ENCODE assay signal across 16 cellular contexts in the genomic region with DNA sequence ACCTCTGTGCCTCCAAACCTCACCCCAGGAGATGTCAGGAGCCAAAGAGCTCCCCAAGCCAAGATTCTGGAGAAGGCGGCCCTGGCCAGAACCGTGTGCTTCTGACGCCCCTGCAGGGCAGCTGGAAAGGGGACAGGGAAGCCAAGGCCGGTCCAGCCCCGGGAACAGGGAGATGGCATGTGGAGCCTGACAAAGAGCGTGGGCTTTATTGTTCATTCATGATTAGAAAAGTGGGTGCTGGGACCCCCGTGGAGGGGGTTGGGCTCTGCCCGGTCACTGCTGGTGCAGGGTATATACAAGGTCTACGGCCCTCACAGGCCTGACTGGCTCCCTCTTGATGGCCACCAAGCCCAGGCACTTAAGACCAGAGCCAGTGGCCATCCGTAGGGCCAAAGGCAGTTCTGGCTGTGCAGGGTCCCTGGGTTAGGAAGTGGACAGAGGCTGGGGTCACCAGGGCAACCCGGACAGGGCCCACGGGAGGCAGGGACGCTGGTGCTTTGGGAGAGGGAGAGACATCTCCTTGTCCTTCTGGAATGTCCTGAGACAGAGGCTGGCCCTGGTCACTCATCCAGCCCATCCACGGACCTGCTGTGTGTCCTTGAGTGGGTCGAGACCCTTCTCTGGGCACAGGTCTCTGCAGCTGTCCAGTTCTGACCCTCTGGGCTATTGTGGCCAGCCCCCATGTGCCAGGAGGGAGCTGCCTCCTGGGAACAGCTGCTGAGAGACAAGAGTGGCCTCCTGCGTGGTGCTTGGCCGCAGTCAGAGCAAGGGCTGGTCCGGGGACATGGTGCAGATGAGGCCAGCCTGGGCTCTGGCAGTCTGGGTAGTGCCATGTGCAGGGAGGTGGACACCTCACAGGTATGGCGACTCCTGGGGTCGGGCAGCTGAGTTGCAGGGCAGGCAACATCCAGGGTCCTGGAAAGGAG. TPM values are rescaled to one million over a fixed set of nuclear protein-coding genes. Genes with fewer than 3 reads are reported as not detected.
DNase-seq lines count a peak whose midpoint lies in the region; ATAC-seq, FAIRE-seq and TF ChIP-seq lines count a peak whose summit lies in the region.
"Had no signal": no experiment of that assay in that cellular context is flagged by ENCODE, and none has a peak within 500 bp of the region (broad histone marks: within the 10 kb centered on the region; RNA-seq: fewer than 3 reads in every experiment).

No MANE protein-coding gene starts in this region.

- intact Hi-C loops in CD4-positive, alpha-beta T cell (cut with DNase I, micrococcal nuclease), result no loop called here
- intact Hi-C loops in right cardiac atrium (cut with DNase I) (no loop called here), spleen (cut with DNase I; ENCODE audit: low total_unique reads) (no loop called here)

- H3K9me3 Mint-ChIP-seq in CD4-positive, alpha-beta T cell, result no peaks in the 10 kb centered on the region

- H3K36me3 ChIP-seq in spleen, result peaks cover 0 to 64% (median 28%) of the 10 kb centered on the region in 6 donors

- CTCF ChIA-PET in CD4-positive, alpha-beta T cell (lab: Charles Lee), result no interaction called here
- CTCF ChIA-PET in RWPE1 (lab: Yijun Ruan, JAX), result interaction anchor here (0.8 to 2.7 kb wide), 3 partner anchors 12 to 117 kb away, joined by 3 to 18 read pairs (median 6); no protein-coding TSS in a partner anchor

- no peaks in the 10 kb centered on the region for H3K27me3 ChIP-seq in CD4-positive, alpha-beta T cell (ENCODE audit: control insufficient read depth, insufficient read depth, low read length)
- no peaks in the 10 kb centered on the region for H3K27me3 ChIP-seq in right cardiac atrium (ENCODE audit: control insufficient read depth, insufficient read depth)
- no peaks in the 10 kb centered on the region for H3K27me3 ChIP-seq in spleen (replicated peaks in 1 of 7)
- H3K27me3 ChIP-seq: body of pancreas, hepatocyte had no signal

- TF ChIP-seq POLR2A in spleen (IDR thresholded peaks at IDR 0.05), result no peak

- H3K4me1 ChIP-seq in right cardiac atrium (ENCODE audit: control insufficient read depth, insufficient read depth, low read length) (peaks cover 4% of the 10 kb centered on the region), spleen (peaks cover 24 to 99% (median 59%) of the 10 kb centered on the region in 6 donors)

- ATAC-seq in CD4-positive, alpha-beta T cell (ENCODE audit: poor library complexity), result no peak
- ATAC-seq in right cardiac atrium (no peak), HG03159 (IDR thresholded peaks at IDR 0.05; ENCODE audit: unreplicated experiment) (no peak)
- ATAC-seq: body of pancreas; psoas muscle; stimulated activated naive CD8-positive, alpha-beta T cell treated with anti-CD3 and anti-CD28 coated beads, Interleukin-15, Interleukin-2, amounts not matched to agents 100 U/mL and 50 U/mL, for 24 hours had no signal

- no peak for TF ChIP-seq CTCF in CD4-positive, alpha-beta T cell (IDR thresholded peaks at IDR 0.05)
- no peak for TF ChIP-seq CTCF in RWPE1 (conservative IDR thresholded peaks at IDR 0.05; ENCODE audit: low read depth)
- TF ChIP-seq CTCF in spleen (IDR thresholded peaks at IDR 0.05 in 8 of 11, conservative IDR thresholded peaks at IDR 0.05 in 3 of 11), result no peak

- H3K4me3 ChIP-seq in right cardiac atrium (ENCODE audit: low read length) (no peak overlapping the region), spleen (peak overlapping the region in 1 of 8 donors; percentile 55)
- H3K4me3 ChIP-seq: body of pancreas, hepatocyte, psoas muscle had no signal

- WGBS in right cardiac atrium, result 87% methylated on average over 20 of the region's 20 CpGs
- WGBS in spleen, 5 donors, result 83 to 94% (median 91%) methylated on average over 18 to 20 of the region's 20 CpGs

- H3K27ac ChIP-seq in CD4-positive, alpha-beta T cell (ENCODE audit: low read depth, low read length), result no peak overlapping the region
- peak overlapping the region; percentile 87 for H3K27ac ChIP-seq in RWPE1
- no peak overlapping the region for H3K27ac ChIP-seq in right cardiac atrium (ENCODE audit: low read length)
- peak overlapping the region in 7 of 8 donors; percentile 80 to 96 (median 90) for H3K27ac ChIP-seq in spleen
- H3K27ac ChIP-seq: body of pancreas, hepatocyte, psoas muscle had no signal

- H3K27me3 Mint-ChIP-seq in CD4-positive, alpha-beta T cell, result no peaks in the 10 kb centered on the region

- peak overlapping the region; percentile 38 for H3K4me3 Mint-ChIP-seq in CD4-positive, alpha-beta T cell

- H3K27ac Mint-ChIP-seq in CD4-positive, alpha-beta T cell, result peak overlapping the region; percentile 58

- DNase-seq in CD4-positive, alpha-beta T cell, result peak in 1 of 10 experiments; percentile 2
- DNase-seq in RWPE1 (ENCODE audit: low spot score) (no peak), right cardiac atrium (peak in 2 of 3 donors; percentile 46 to 52), spleen (peak; percentile 79), germinal center (ENCODE audit: low spot score) (no peak), urothelium cell line (ENCODE audit: low spot score) (no peak)
- DNase-seq: COR-L47; KBM-7; mesenchymal stem cell; NCI-H524 treated with DMSO at 0.1 percent for 48 hours; stimulated activated CD4-positive, alpha-beta T cell treated with anti-CD3 and anti-CD28 coated beads, Interleukin-4, amount 100 ng/mL, for 24 hours; stimulated activated naive CD8-positive, alpha-beta T cell treated with anti-CD3 and anti-CD28 coated beads, Interleukin-15, Interleukin-2, amounts not matched to agents 100 U/mL and 50 U/mL, for 24 hours had no signal

- H3K9me3 ChIP-seq in CD4-positive, alpha-beta T cell (ENCODE audit: control insufficient read depth, low read length), result no peaks in the 10 kb centered on the region
- H3K9me3 ChIP-seq in right cardiac atrium (ENCODE audit: control insufficient read depth, low read length) (no peaks in the 10 kb centered on the region), spleen (no peaks in the 10 kb centered on the region)
- H3K9me3 ChIP-seq: body of pancreas, psoas muscle had no signal

- H3K4me1 Mint-ChIP-seq in CD4-positive, alpha-beta T cell (ENCODE audit: low read depth), result peaks cover 37% of the 10 kb centered on the region

- FAIRE-seq in urothelium cell line (lab: Jason Lieb, UNC), result no peak

- peaks cover 59% of the 10 kb centered on the region for H3K36me3 Mint-ChIP-seq in CD4-positive, alpha-beta T cell (ENCODE audit: low read depth)

- POLR2A ChIA-PET in CD4-positive, alpha-beta T cell (lab: Charles Lee), result no interaction called here
- POLR2A ChIA-PET in RWPE1 (lab: Yijun Ruan, JAX; ENCODE audit: low non-redundant PET), result no interaction called here

RNA-seq across cellular contexts. Expression of gene NINJ1, which starts 12.5 kb away (rescaled TPM):
- total RNA-seq in CD4-positive, alpha-beta T cell, result 10 to 100 TPM; 87.8 to 87.9 TPM
- 10 to 100 TPM; 42.9 to 68.4 (median 62.7) TPM for total RNA-seq in right cardiac atrium
- polyA plus RNA-seq in right cardiac atrium, result 96.2 TPM
- 100 to 1,000 TPM in 6 of 7 donors, 10 to 100 TPM in 1; 75.0 to 142 (median 113) TPM for total RNA-seq in spleen
- polyA plus RNA-seq in spleen, result 10 to 100 TPM; 26.5 to 68.9 (median 50.4) TPM

RNA-seq across cellular contexts. Expression of gene CARD19, which starts 25.6 kb away (rescaled TPM):
- 10 to 100 TPM; 38.8 to 39.2 TPM for total RNA-seq in CD4-positive, alpha-beta T cell
- total RNA-seq in right cardiac atrium, result 10 to 100 TPM; 17.7 to 26.6 (median 22.5) TPM
- polyA plus RNA-seq in right cardiac atrium, result 30.3 TPM
- 10 to 100 TPM; 32.8 to 78.8 (median 44.6) TPM for total RNA-seq in spleen
- 10 to 100 TPM; 21.7 to 38.9 (median 23.0) TPM for polyA plus RNA-seq in spleen

Comparison
In these comparisons a context has a peak if more than half of its experiments do, and no peak if none do; other contexts are left out.
1. DNase-seq: peak in right cardiac atrium (2 of 3) and spleen (single experiment); none in RWPE1 (single experiment), germinal center (single experiment) and urothelium cell line (single experiment).
2. H3K27ac ChIP-seq: peak in RWPE1 (single experiment) and spleen (7 of 8); none in CD4-positive, alpha-beta T cell (single experiment) and right cardiac atrium (single experiment).